Comparison of ENCODE assay signal across 8 cellular contexts in the genomic region with DNA sequence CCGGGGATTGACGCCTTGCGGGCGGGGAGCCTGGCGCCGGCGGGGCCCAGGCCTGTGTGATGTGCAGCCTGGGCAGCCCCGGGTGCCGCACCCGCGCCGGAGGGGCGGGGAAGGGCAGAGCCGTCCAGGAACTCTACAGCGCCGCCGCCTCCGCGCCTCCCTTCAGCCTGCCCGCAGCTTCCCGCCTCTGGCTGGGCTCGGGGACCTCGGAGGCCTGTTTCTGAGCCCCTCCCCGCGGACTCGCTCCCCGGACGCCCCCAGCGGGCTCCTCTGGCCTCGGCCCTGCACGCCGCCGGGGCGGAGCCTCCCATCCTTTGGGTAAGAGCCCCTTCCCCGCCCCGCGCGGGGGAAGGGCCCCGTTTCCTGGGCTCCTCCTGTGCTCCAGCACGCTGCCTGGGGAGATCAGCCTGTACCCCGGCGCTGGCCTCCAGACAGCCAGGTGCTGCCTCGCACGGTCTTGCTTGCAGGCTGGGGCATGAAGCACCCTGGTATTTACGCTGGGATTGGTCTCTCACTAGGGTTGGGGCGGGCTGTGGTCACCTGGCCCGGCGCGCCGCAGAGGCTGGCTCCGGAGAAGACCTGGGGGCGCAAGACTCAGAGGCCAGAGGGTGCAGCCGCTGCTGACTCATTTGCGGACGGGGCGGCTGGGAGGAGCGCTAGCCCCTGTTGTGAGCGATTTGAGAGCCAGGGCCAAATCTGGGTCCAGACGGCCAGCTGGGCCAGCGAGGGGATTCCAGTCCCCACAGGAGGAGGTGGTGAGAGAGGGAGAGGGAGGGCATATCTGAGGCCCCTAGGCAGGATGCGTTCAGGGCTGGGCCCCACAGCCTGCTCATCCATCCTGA. TPM values are rescaled to one million over a fixed set of nuclear protein-coding genes. Genes with fewer than 3 reads are reported as not detected.
DNase-seq lines count a peak whose midpoint lies in the region; ATAC-seq, FAIRE-seq and TF ChIP-seq lines count a peak whose summit lies in the region.

No MANE protein-coding gene starts in this region.

- POLR2A ChIA-PET in SK-N-SH (lab: Yijun Ruan, JAX): interaction anchor here (1.1 kb wide), 1 partner anchor 45 kb away, joined by 3 read pairs; no protein-coding TSS in a partner anchor
- POLR2A ChIA-PET in activated naive CD8-positive, alpha-beta T cell treated with anti-CD3 and anti-CD28 coated beads, Interleukin-2, amount 10 ng/mL, durations not matched to agents 7 days and 5 days (lab: Charles Lee): no interaction called here

- TF ChIP-seq EP300 in SK-N-SH (IDR thresholded peaks at IDR 0.05; ENCODE audit: borderline replicate concordance in 1 of 2, low read depth in 1 of 2, low read length in 1 of 2): 0 out of 4 replicates have a peak, but pooled peaks of 1 of the 2 experiments have one; percentile 14

- DNase-seq in Caki2 (ENCODE audit: low read depth): peak; percentile 90
- DNase-seq in Karpas-422: peak; percentile 27
- DNase-seq in SK-N-SH: peak; percentile 86
- peak; percentile 74 for DNase-seq in activated naive CD8-positive, alpha-beta T cell treated with anti-CD3 and anti-CD28 coated beads, Interleukin-2, amount 10 ng/mL, durations not matched to agents 7 days and 5 days
- peak; percentile 68 to 79 for DNase-seq in cardiac muscle cell (ENCODE audit: low read depth in 1 of 2, low spot score in 1 of 2)
- DNase-seq in posterior cingulate gyrus: peak in 9 of 10 donors; percentile 35 to 92 (median 59)
- DNase-seq in urothelium cell line (ENCODE audit: low spot score): peak; percentile 91

- CTCF ChIA-PET in SK-N-SH (lab: Yijun Ruan, JAX): interaction anchor here (1.0 to 1.9 kb wide), 4 partner anchors 24 to 53 kb away, joined by 3 to 5 read pairs (median 4); no protein-coding TSS in a partner anchor

- H3K4me3 Mint-ChIP-seq in activated naive CD8-positive, alpha-beta T cell treated with anti-CD3 and anti-CD28 coated beads, Interleukin-2, amount 10 ng/mL, durations not matched to agents 7 days and 5 days: peak overlapping the region; percentile 80

- H3K79me2 ChIP-seq in Karpas-422 (ENCODE audit: low read length) (no peaks in the 10 kb centered on the region), SK-N-SH (ENCODE audit: insufficient read depth) (no peaks in the 10 kb centered on the region; the same call in 1 of the 2 replicates)

- H3K27ac Mint-ChIP-seq in activated naive CD8-positive, alpha-beta T cell treated with anti-CD3 and anti-CD28 coated beads, Interleukin-2, amount 10 ng/mL, durations not matched to agents 7 days and 5 days: peak overlapping the region; percentile 60

- H3K9me3 ChIP-seq in Karpas-422 (ENCODE audit: low read length) (no peaks in the 10 kb centered on the region), SK-N-SH (no peaks in the 10 kb centered on the region), cardiac muscle cell (ENCODE audit: low read depth) (no peaks in the 10 kb centered on the region)

- no peaks in the 10 kb centered on the region for H3K36me3 ChIP-seq in Karpas-422 (ENCODE audit: insufficient read depth, low read length)
- no peaks in the 10 kb centered on the region for H3K36me3 ChIP-seq in SK-N-SH (replicated peaks in 1 of 2; ENCODE audit: control insufficient read depth in 1 of 2, insufficient read depth in 2 of 2, low read length in 1 of 2)
- no peaks in the 10 kb centered on the region for H3K36me3 ChIP-seq in cardiac muscle cell

- H3K4me1 Mint-ChIP-seq in activated naive CD8-positive, alpha-beta T cell treated with anti-CD3 and anti-CD28 coated beads, Interleukin-2, amount 10 ng/mL, durations not matched to agents 7 days and 5 days: peaks cover 15% of the 10 kb centered on the region

- H3K9ac ChIP-seq in Karpas-422 (ENCODE audit: low read length): no peak overlapping the region
- peak overlapping the region; percentile 73 for H3K9ac ChIP-seq in SK-N-SH

- H3K4me2 ChIP-seq in Karpas-422 (ENCODE audit: low read depth, low read length, poor library complexity, severe bottlenecking) (no peak overlapping the region), SK-N-SH (peak overlapping the region; percentile 88)

- TF ChIP-seq CTCF in SK-N-SH (IDR thresholded peaks at IDR 0.05): no peak
- TF ChIP-seq CTCF in cardiac muscle cell (IDR thresholded peaks at IDR 0.05; ENCODE audit: low read depth, low read length): no peak

- H4K20me1 ChIP-seq in Karpas-422 (ENCODE audit: insufficient read depth, low read depth, low read length): no peaks in the 10 kb centered on the region
- H4K20me1 ChIP-seq in SK-N-SH (ENCODE audit: insufficient read depth): no peaks in the 10 kb centered on the region

- H3K27ac ChIP-seq in Karpas-422 (ENCODE audit: low read length): no peak overlapping the region
- peak overlapping the region; percentile 79 to 90 for H3K27ac ChIP-seq in SK-N-SH (ENCODE audit: low read depth in 2 of 2, low read length in 1 of 2)
- peak overlapping the region; percentile 3 for H3K27ac ChIP-seq in cardiac muscle cell

- peaks cover 27% of the 10 kb centered on the region for H3K27me3 Mint-ChIP-seq in activated naive CD8-positive, alpha-beta T cell treated with anti-CD3 and anti-CD28 coated beads, Interleukin-2, amount 10 ng/mL, durations not matched to agents 7 days and 5 days

- in situ Hi-C loops in Caki2 (cut with HindIII; ENCODE audit: low pct_unique_long_range_greater_than_20kb, low sequenced_read_pairs): no loop called here

- H3K4me3 ChIP-seq in Karpas-422 (ENCODE audit: low read length) (no peak overlapping the region), SK-N-SH (ENCODE audit: low read depth in 2 of 2, low read length in 1 of 2) (peak overlapping the region; percentile 36 to 61), cardiac muscle cell (peak overlapping the region; percentile 33)

- WGBS in SK-N-SH (ENCODE audit: low lambda C conversion rate): 35% methylated on average over 11 of the region's 61 CpGs

- peak; percentile 62 for ATAC-seq in GM21528 (IDR thresholded peaks at IDR 0.05; ENCODE audit: low FRiP score, unreplicated experiment)
- ATAC-seq in activated naive CD8-positive, alpha-beta T cell treated with anti-CD3 and anti-CD28 coated beads, Interleukin-2, amount 10 ng/mL, durations not matched to agents 7 days and 5 days (ENCODE audit: low read depth): peak; percentile 87

- intact Hi-C loops in posterior cingulate gyrus (cut with DNase I): no loop called here

- peaks cover 19% of the 10 kb centered on the region for H3F3A ChIP-seq in SK-N-SH (replicated peaks; ENCODE audit: insufficient read depth)

- no peaks in the 10 kb centered on the region for H3K36me3 Mint-ChIP-seq in activated naive CD8-positive, alpha-beta T cell treated with anti-CD3 and anti-CD28 coated beads, Interleukin-2, amount 10 ng/mL, durations not matched to agents 7 days and 5 days

- no peaks in the 10 kb centered on the region for H3K27me3 ChIP-seq in Karpas-422 (ENCODE audit: low read length)
- H3K27me3 ChIP-seq in SK-N-SH (ENCODE audit: insufficient read depth): no peaks in the 10 kb centered on the region
- no peaks in the 10 kb centered on the region for H3K27me3 ChIP-seq in cardiac muscle cell

- no peak overlapping the region for H2AFZ ChIP-seq in Karpas-422 (ENCODE audit: low read length)
- H2AFZ ChIP-seq in SK-N-SH (ENCODE audit: low read depth): peak overlapping the region; percentile 80

- no peak for TF ChIP-seq RAD21 in SK-N-SH (IDR thresholded peaks at IDR 0.05; ENCODE audit: low read length)

- H3K9me2 ChIP-seq in Karpas-422 (replicated peaks; ENCODE audit: insufficient read depth, low read length): no peaks in the 10 kb centered on the region
- no peaks in the 10 kb centered on the region for H3K9me2 ChIP-seq in SK-N-SH

- H3K4me1 ChIP-seq in Karpas-422 (ENCODE audit: low read length): 0 out of 2 replicates have a peak, but pooled peaks cover 2% of the 10 kb centered on the region
- peaks cover 24 to 50% of the 10 kb centered on the region in 2 experiments for H3K4me1 ChIP-seq in SK-N-SH (ENCODE audit: control insufficient read depth in 1 of 2, insufficient read depth in 2 of 2, low read depth in 1 of 2, low read length in 1 of 2)
- H3K4me1 ChIP-seq in cardiac muscle cell (ENCODE audit: low read depth): peaks cover 10% of the 10 kb centered on the region

- FAIRE-seq in urothelium cell line (lab: Jason Lieb, UNC): no peak

- no peaks in the 10 kb centered on the region for H3K9me3 Mint-ChIP-seq in activated naive CD8-positive, alpha-beta T cell treated with anti-CD3 and anti-CD28 coated beads, Interleukin-2, amount 10 ng/mL, durations not matched to agents 7 days and 5 days

TF ChIP-seq in SK-N-SH, 30 proteins besides CTCF, POLR2A, EP300 and RAD21 (continues in another document):
- peak; percentile 49; the same call in 1 of the 2 replicates for TF ChIP-seq USF1 (IDR thresholded peaks at IDR 0.05; ENCODE audit: borderline replicate concordance, low read depth)
- TF ChIP-seq NFIC (IDR thresholded peaks at IDR 0.05; ENCODE audit: borderline replicate concordance): peak; percentile 5; the same call in 1 of the 2 replicates

RNA-seq across cellular contexts. Expression of gene ACOT11, which starts 5.7 kb away (rescaled TPM):
- total RNA-seq in Caki2 (2014; rRNA removed; shearing (Covaris generic); ENCODE audit: low replicate concordance): 3.9 and 6.3 TPM in 2 replicates
- not detected in 2 replicates for total RNA-seq in Karpas-422 (2014; rRNA removed; shearing (Covaris generic); ENCODE audit: low replicate concordance)
- polyA plus RNA-seq in SK-N-SH (2012; rRNA removed) (6.9 and 7.2 TPM in 2 replicates), cardiac muscle cell (23.8 and 24.2 TPM in 2 replicates)
- 2.2 and 3.3 TPM in 2 replicates for polyA plus RNA-seq in SK-N-SH (2012; cell fraction: cytosol; rRNA removed)
- polyA plus RNA-seq in SK-N-SH (2012; cell fraction: nucleus; rRNA removed): 18.0 and 20.4 TPM in 2 replicates
- 1 to 10 TPM; 1.0 to 1.2 TPM for total RNA-seq in activated naive CD8-positive, alpha-beta T cell treated with anti-CD3 and anti-CD28 coated beads, Interleukin-2, amount 10 ng/mL, durations not matched to agents 7 days and 5 days
- total RNA-seq in cardiac muscle cell: 16.9 and 33.4 TPM in 2 replicates

Comparison
In these comparisons a context has a peak if more than half of its experiments do, and no peak if none do; other contexts are left out.
1. DNase-seq: peak in every context shown above with its lines; median percentile 91 in urothelium cell line; 90 in Caki2; 86 in SK-N-SH; 74 in activated naive CD8-positive, alpha-beta T cell treated with anti-CD3 and anti-CD28 coated beads, Interleukin-2, amount 10 ng/mL, durations not matched to agents 7 days and 5 days; 74 in cardiac muscle cell; 59 in posterior cingulate gyrus; 27 in Karpas-422.